Comparison of ENCODE assay signal across 14 cellular contexts in genomic region chr2:59690849-59691248, GRCh38.
"Had no signal": no experiment of that assay in that cellular context is flagged by ENCODE, and none has a peak within 500 bp of the region (broad histone marks: within the 10 kb centered on the region; RNA-seq: fewer than 3 reads in every experiment).

No MANE protein-coding gene starts in this region.

- DNase-seq: activated CD4-positive, alpha-beta memory T cell treated with anti-CD3 and anti-CD28 coated beads for 36 hours; activated CD4-positive, alpha-beta T cell treated with anti-CD3 and anti-CD28 coated beads for 48 hours; activated effector memory CD4-positive, alpha-beta T cell treated with anti-CD3 and anti-CD28 coated beads, Interleukin-2, amount 50 U/mL, for 16 hours; activated naive CD4-positive, alpha-beta T cell treated with anti-CD3 and anti-CD28 coated beads, Interleukin-2, amount 10 ng/mL, durations not matched to agents 7 days and 5 days; activated T-cell treated with anti-CD3 and anti-CD28 coated beads, Interleukin-2, amount 50 U/mL, for 48 hours; amygdala; heart right ventricle; left colon; lower lobe of right lung; naive thymus-derived CD8-positive, alpha-beta T cell; stimulated activated CD4-positive, alpha-beta T cell treated with anti-CD3 and anti-CD28 coated beads, Interleukin-4, amount 100 ng/mL, for 24 hours; stimulated activated naive CD4-positive, alpha-beta T cell treated with Interleukin-2 at 50 U/mL for 16 hours; tibial artery had no signal

- H3K9me3 Mint-ChIP-seq: activated naive CD4-positive, alpha-beta T cell treated with anti-CD3 and anti-CD28 coated beads, Interleukin-2, amount 10 ng/mL, durations not matched to agents 7 days and 5 days had no signal

- H3K4me3 Mint-ChIP-seq: activated CD4-positive, alpha-beta memory T cell treated with anti-CD3 and anti-CD28 coated beads for 36 hours; activated naive CD4-positive, alpha-beta T cell treated with anti-CD3 and anti-CD28 coated beads, Interleukin-2, amount 10 ng/mL, durations not matched to agents 7 days and 5 days; naive thymus-derived CD8-positive, alpha-beta T cell had no signal

- H3K4me1 ChIP-seq: lower lobe of right lung, tibial artery had no signal

- H3K27me3 Mint-ChIP-seq: activated CD4-positive, alpha-beta memory T cell treated with anti-CD3 and anti-CD28 coated beads for 36 hours; activated naive CD4-positive, alpha-beta T cell treated with anti-CD3 and anti-CD28 coated beads, Interleukin-2, amount 10 ng/mL, durations not matched to agents 7 days and 5 days had no signal

- H3K36me3 ChIP-seq: heart right ventricle, lower lobe of right lung, tibial artery had no signal

- H3K27me3 ChIP-seq: heart right ventricle, tibial artery had no signal

- H3K9me3 ChIP-seq: tibial artery had no signal

- H3K4me1 Mint-ChIP-seq: activated naive CD4-positive, alpha-beta T cell treated with anti-CD3 and anti-CD28 coated beads, Interleukin-2, amount 10 ng/mL, durations not matched to agents 7 days and 5 days; naive thymus-derived CD8-positive, alpha-beta T cell had no signal

- H3K36me3 Mint-ChIP-seq: activated CD4-positive, alpha-beta memory T cell treated with anti-CD3 and anti-CD28 coated beads for 36 hours; activated naive CD4-positive, alpha-beta T cell treated with anti-CD3 and anti-CD28 coated beads, Interleukin-2, amount 10 ng/mL, durations not matched to agents 7 days and 5 days had no signal

- ATAC-seq: left colon; lower lobe of right lung; naive thymus-derived CD8-positive, alpha-beta T cell had no signal

- H3K27ac ChIP-seq: epithelial cell of prostate, heart right ventricle, lower lobe of right lung, tibial artery had no signal

- H3K27ac Mint-ChIP-seq: activated CD4-positive, alpha-beta memory T cell treated with anti-CD3 and anti-CD28 coated beads for 36 hours; activated naive CD4-positive, alpha-beta T cell treated with anti-CD3 and anti-CD28 coated beads, Interleukin-2, amount 10 ng/mL, durations not matched to agents 7 days and 5 days; naive thymus-derived CD8-positive, alpha-beta T cell had no signal

- H3K4me3 ChIP-seq: heart right ventricle, lower lobe of right lung, tibial artery had no signal
